In genomic region chr13:108984251-108984920, GRCh38 we compare ENCODE assay signal across 22 cellular contexts.
"Had no signal": no experiment of that assay in that cellular context is flagged by ENCODE, and none has a peak within 500 bp of the region (broad histone marks: within the 10 kb centered on the region; RNA-seq: fewer than 3 reads in every experiment).

No MANE protein-coding gene starts in this region.

- H3K4me3 ChIP-seq: breast epithelium, esophagus squamous epithelium had no signal

- DNase-seq: activated CD4-positive, alpha-beta memory T cell treated with anti-CD3 and anti-CD28 coated beads, Interleukin-2, amount 10 ng/mL, durations not matched to agents 7 days and 5 days; activated CD4-positive, alpha-beta T cell treated with anti-CD3 and anti-CD28 coated beads for 1 hour; activated CD4-positive, alpha-beta T cell treated with anti-CD3 and anti-CD28 coated beads for 4 hours; activated CD4-positive, alpha-beta T cell treated with anti-CD3 and anti-CD28 coated beads, Interleukin-2, amount 10 ng/mL, durations not matched to agents 7 days and 5 days; activated CD4-positive, alpha-beta T cell treated with anti-CD3 and anti-CD28 coated beads, Interleukin-2, amount 50 U/mL, for 4 hours; activated effector memory CD4-positive, alpha-beta T cell treated with Interleukin-2 at 50 U/mL for 16 hours; activated gamma-delta T cell treated with Interleukin-2 at 50 U/mL for 16 hours; activated naive CD4-positive, alpha-beta T cell treated with anti-CD3 and anti-CD28 coated beads, Interleukin-2, amount 50 U/mL, for 16 hours; activated naive CD4-positive, alpha-beta T cell treated with Interleukin-2 at 50 U/mL for 16 hours; activated T-cell treated with anti-CD3 and anti-CD28 coated beads, Interleukin-2, amount 50 U/mL, for 4 hours; amygdala; aorta; caudate nucleus; cortex of kidney; dermis blood vessel endothelial cell; effector CD4-positive, alpha-beta T cell; effector memory CD8-positive, alpha-beta T cell; esophagus squamous epithelium; head of caudate nucleus; hippocampal formation; T-helper 2 cell had no signal
